ENCODE assay signal across 12 cellular contexts in genomic region chr9:128104171-128104618, GRCh38. TPM values are rescaled to one million over a fixed set of nuclear protein-coding genes. Genes with fewer than 3 reads are reported as not detected.
DNase-seq lines count a peak whose midpoint lies in the region; ATAC-seq, FAIRE-seq and TF ChIP-seq lines count a peak whose summit lies in the region.
"Had no signal": no experiment of that assay in that cellular context is flagged by ENCODE, and none has a peak within 500 bp of the region (broad histone marks: within the 10 kb centered on the region; RNA-seq: fewer than 3 reads in every experiment).

No MANE protein-coding gene starts in this region.

- H2BK5ac ChIP-seq in mesenchymal stem cell (ENCODE audit: low read depth, low read length, poor library complexity, severe bottlenecking): no peak overlapping the region

- H3K36me3 ChIP-seq in heart left ventricle: peaks cover 4 to 87% (median 73%) of the 10 kb centered on the region in 9 donors
- H3K36me3 ChIP-seq in GM12878 (ENCODE audit: control insufficient read depth in 2 of 2, insufficient read depth in 2 of 2, low read length in 1 of 2): peaks cover 23 to 52% of the 10 kb centered on the region in 2 experiments
- H3K36me3 ChIP-seq in mesenchymal stem cell (ENCODE audit: control insufficient read depth in 1 of 2, insufficient read depth in 2 of 2, low read depth in 1 of 2, low read length in 2 of 2): peaks cover 76 to 83% of the 10 kb centered on the region in 2 experiments
- no peaks in the 10 kb centered on the region for H3K36me3 ChIP-seq in uterus

- peak overlapping the region; percentile 4 for H4K91ac ChIP-seq in mesenchymal stem cell (ENCODE audit: low read length)

- H2BK15ac ChIP-seq in mesenchymal stem cell (ENCODE audit: low read depth, poor library complexity, severe bottlenecking): no peak overlapping the region

- no peak overlapping the region for H2AFZ ChIP-seq in GM12878 (ENCODE audit: control insufficient read depth, low read depth, low read length)
- no peak overlapping the region for H2AFZ ChIP-seq in mesenchymal stem cell (ENCODE audit: low read depth, low read length)

- H3K23ac ChIP-seq in mesenchymal stem cell (ENCODE audit: low read length in 2 of 2): no peak overlapping the region

- H3K9me3 ChIP-seq in heart left ventricle: no peaks in the 10 kb centered on the region
- H3K9me3 ChIP-seq in GM12878 (replicated peaks; ENCODE audit: control insufficient read depth, insufficient read depth, low read length): no peaks in the 10 kb centered on the region
- no peaks in the 10 kb centered on the region for H3K9me3 ChIP-seq in mesenchymal stem cell (ENCODE audit: control insufficient read depth, low read length)
- H3K9me3 ChIP-seq in uterus: no peaks in the 10 kb centered on the region
- H3K9me3 ChIP-seq: upper lobe of right lung had no signal

- intact Hi-C loops in heart left ventricle (cut with DNase I) (no loop called here), cardiac septum (cut with DNase I) (no loop called here), GM12878 (cut with micrococcal nuclease; ENCODE audit: unreplicated experiment) (no loop called here), uterus (cut with DNase I; ENCODE audit: low total_unique reads) (no loop called here)

- peaks cover 44% of the 10 kb centered on the region for H3K79me1 ChIP-seq in mesenchymal stem cell (replicated peaks; ENCODE audit: low read length, poor library complexity, severe bottlenecking)

- TF ChIP-seq POLR2A in heart left ventricle (IDR thresholded peaks at IDR 0.05) (no peak), GM12878 (IDR thresholded peaks at IDR 0.05; ENCODE audit: low read depth, low read length) (peak; percentile 39), uterus (IDR thresholded peaks at IDR 0.05) (no peak)

- no peak overlapping the region for H3K14ac ChIP-seq in mesenchymal stem cell (ENCODE audit: low read length in 2 of 2)

- H3K27me3 ChIP-seq in heart left ventricle (no peaks in the 10 kb centered on the region), GM12878 (replicated peaks in 1 of 2; ENCODE audit: control insufficient read depth in 2 of 2, insufficient read depth in 2 of 2, low read length in 1 of 2) (no peaks in the 10 kb centered on the region), mesenchymal stem cell (ENCODE audit: control insufficient read depth in 1 of 2, insufficient read depth in 1 of 2, low read length in 2 of 2) (no peaks in the 10 kb centered on the region), uterus (no peaks in the 10 kb centered on the region)
- H3K27me3 ChIP-seq: upper lobe of right lung had no signal

- peak in 4 of 5 donors; percentile 8 to 22 (median 16) for DNase-seq in heart left ventricle
- no peak for DNase-seq in cardiac septum (ENCODE audit: low spot score)
- DNase-seq in GM12878 (ENCODE audit: low read depth, low spot score): no peak
- DNase-seq in mesenchymal stem cell: no peak
- no peak for DNase-seq in uterus
- DNase-seq in UCSD-AML1 (lab: John Stamatoyannopoulos, UW; ENCODE audit: unreplicated experiment): no peak
- DNase-seq in CD1c-positive myeloid dendritic cell (ENCODE audit: extremely low spot score): no peak
- DNase-seq: immature natural killer cell, nucleus accumbens, upper lobe of right lung had no signal

- no peak overlapping the region for H2BK120ac ChIP-seq in mesenchymal stem cell (ENCODE audit: low read depth, low read length)

- H3K27ac ChIP-seq in heart left ventricle: no peak overlapping the region
- H3K27ac ChIP-seq in GM12878 (ENCODE audit: control insufficient read depth, insufficient read depth): no peak overlapping the region
- peak overlapping the region; percentile 0 for H3K27ac ChIP-seq in mesenchymal stem cell (ENCODE audit: low read length, poor library complexity, severe bottlenecking)
- peak overlapping the region; percentile 69 to 71 for H3K27ac ChIP-seq in uterus
- H3K27ac ChIP-seq: upper lobe of right lung had no signal

- ATAC-seq in heart left ventricle (no peak), GM12878 (no peak), HG03280 (IDR thresholded peaks at IDR 0.05; ENCODE audit: unreplicated experiment) (no peak)
- ATAC-seq: upper lobe of right lung had no signal

- H3K4me1 ChIP-seq in heart left ventricle: peaks cover 7 to 48% (median 34%) of the 10 kb centered on the region in 12 donors
- no peaks in the 10 kb centered on the region for H3K4me1 ChIP-seq in GM12878 (ENCODE audit: control insufficient read depth, insufficient read depth, low read length)
- peaks cover 34% of the 10 kb centered on the region for H3K4me1 ChIP-seq in mesenchymal stem cell (ENCODE audit: control insufficient read depth, insufficient read depth, low read depth, low read length)
- H3K4me1 ChIP-seq in uterus: peaks cover 24 to 34% of the 10 kb centered on the region in 2 donors

- no TSS peak for BruUV-seq in GM12878 (replicated peaks; lab: Mats Ljungman, UMichigan)

- no peak overlapping the region for H3K4me3 ChIP-seq in heart left ventricle
- H3K4me3 ChIP-seq in GM12878: no peak overlapping the region
- H3K4me3 ChIP-seq in mesenchymal stem cell (ENCODE audit: insufficient read depth in 1 of 2, low read depth in 1 of 2, low read length in 2 of 2): no peak overlapping the region
- no peak overlapping the region for H3K4me3 ChIP-seq in uterus
- H3K4me3 ChIP-seq: upper lobe of right lung had no signal

- no peak for FAIRE-seq in GM12878 (lab: Jason Lieb, UNC)

- no peak overlapping the region for H3K4ac ChIP-seq in mesenchymal stem cell (ENCODE audit: low read depth in 1 of 2, low read length in 2 of 2)

- no peak overlapping the region for H4K8ac ChIP-seq in mesenchymal stem cell (ENCODE audit: low read length)

- no peaks in the 10 kb centered on the region for H4K20me1 ChIP-seq in GM12878 (ENCODE audit: control insufficient read depth, insufficient read depth)

- SMC1A ChIA-PET in GM12878 (lab: Charles Lee; ENCODE audit: uncharacterized antibody, unreplicated experiment): interaction anchor here (1.7 kb wide), 1 partner anchor 12 kb away, joined by 3 read pairs; no protein-coding TSS in a partner anchor

- CTCF ChIA-PET in GM12878 (lab: Yijun Ruan, JAX): interaction anchor here (1.1 kb wide), 2 partner anchors 12 to 21 kb away, joined by 3 to 4 read pairs; no protein-coding TSS in a partner anchor

- TF ChIP-seq CTCF in heart left ventricle (IDR thresholded peaks at IDR 0.05) (no peak), GM12878 (IDR thresholded peaks at IDR 0.05 in 2 of 3, conservative IDR thresholded peaks at IDR 0.05 in 1 of 3; ENCODE audit: control insufficient read depth in 2 of 3, extremely low read depth in 1 of 3, insufficient read depth in 1 of 3, low read depth in 3 of 3, low read length in 3 of 3) (no peak), uterus (IDR thresholded peaks at IDR 0.05) (no peak)

- TF ChIP-seq RAD21 in GM12878 (IDR thresholded peaks at IDR 0.05; ENCODE audit: insufficient read depth, low read depth, low read length): no peak

- H3K18ac ChIP-seq in mesenchymal stem cell (ENCODE audit: low read depth in 1 of 2, low read length in 2 of 2): no peak overlapping the region

- H3K9ac ChIP-seq in GM12878 (ENCODE audit: control insufficient read depth, insufficient read depth, low read length): no peak overlapping the region
- H3K9ac ChIP-seq in mesenchymal stem cell (ENCODE audit: low read length): no peak overlapping the region

- H2AK5ac ChIP-seq in mesenchymal stem cell (ENCODE audit: low read length, severe bottlenecking): peak overlapping the region; percentile 7

- H3K79me2 ChIP-seq in GM12878 (ENCODE audit: control insufficient read depth, insufficient read depth, low read length): no peaks in the 10 kb centered on the region; the same call in 1 of the 2 replicates

- no peak overlapping the region for H2BK12ac ChIP-seq in mesenchymal stem cell (ENCODE audit: low read length in 2 of 2)

- POLR2A ChIA-PET in GM12878 (lab: Charles Lee): no interaction called here

- TF ChIP-seq EP300 in GM12878 (IDR thresholded peaks at IDR 0.05; ENCODE audit: borderline replicate concordance in 1 of 2, control insufficient read depth in 1 of 2, low read depth in 2 of 2, low read length in 2 of 2): no peak

- no peak overlapping the region for H3K4me2 ChIP-seq in GM12878 (ENCODE audit: control insufficient read depth, insufficient read depth)
- no peak overlapping the region for H3K4me2 ChIP-seq in mesenchymal stem cell (ENCODE audit: low read length, poor library complexity, severe bottlenecking)

- RAD21 ChIA-PET in GM12878 (lab: Charles Lee; ENCODE audit: unreplicated experiment): no interaction called here

- in situ Hi-C loops in GM12878 (cut with MboI): no loop called here

- whole genome bisulfite sequencing in heart left ventricle, 4 donors: 72 to 80% (median 76%) methylated on average over 6 of the region's 6 CpGs
- 79% methylated on average over 6 of the region's 6 CpGs for WGBS in GM12878 (ENCODE audit: insufficient coverage, insufficient replicate concordance, low lambda C conversion rate, missing lambda C conversion rate)
- WGBS in mesenchymal stem cell: 94% methylated on average over 6 of the region's 6 CpGs

RNA-seq across cellular contexts. Expression of gene PTGES2, which starts 23.3 kb away (rescaled TPM):
- total RNA-seq in heart left ventricle (100 to 1,000 TPM; 116 to 166 (median 139) TPM), cardiac septum (136 TPM), GM12878 (2014; rRNA removed) (127 and 141 TPM in 2 replicates), GM12878 (2014; rRNA removed; fragmentation: Illumina TruSeq; extraction: Trizol) (45.8 and 57.9 TPM in 2 replicates), GM12878 (2021) (99.5 and 106 TPM in 2 replicates), uterus (100 to 1,000 TPM in 1 of 4 donors, 10 to 100 TPM in 3; 21.5 to 173 (median 64.2) TPM)
- polyA plus RNA-seq in heart left ventricle (100 to 1,000 TPM; 143 to 179 TPM), GM12878 (2011; rRNA removed) (54.8 and 98.8 TPM in 2 replicates), GM12878 (2014; fragmentation: Illumina TruSeq; extraction: Trizol) (34.3 and 59.9 TPM in 2 replicates), GM12878 (2014; fragmentation: Nextera tagmentation; extraction: Ambion mirVana) (1 to 10 TPM; 2.1 to 7.0 TPM), GM12878 (2014; rRNA removed) (107 and 125 TPM in 2 replicates), GM12878 (2016; fragmentation: Nextera tagmentation; extraction: Ambion mirVana) (100 to 1,000 TPM; 114 to 131 TPM)
- total RNA-seq in GM12878 (2013; cell fraction: nucleolus; rRNA removed): 116 TPM in 2 replicates
- 19.0 TPM for polyA plus RNA-seq in GM12878 (2011; ENCODE audit: low read depth)
- 104 and 167 TPM in 2 replicates for polyA plus RNA-seq in GM12878 (2011; cell fraction: cytosol; rRNA removed)
- polyA plus RNA-seq in GM12878 (2011; cell fraction: nucleus; rRNA removed): 214 and 242 TPM in 2 replicates
- 37.4 and 47.3 TPM in 2 replicates for polyA plus RNA-seq in GM12878 (2012)
- 67.9 and 113 TPM in 2 replicates for polyA minus RNA-seq in GM12878 (2011; rRNA and poly(A)+ RNA removed)
- 32.5 and 41.4 TPM in 2 replicates for polyA minus RNA-seq in GM12878 (2011; cell fraction: cytosol; rRNA and poly(A)+ RNA removed)
- polyA minus RNA-seq in GM12878 (2011; cell fraction: nucleus; rRNA and poly(A)+ RNA removed): 42.6 and 74.1 TPM in 2 replicates
- 31.2 TPM for polyA plus RNA-seq in mesenchymal stem cell (2013, experiment 1 of 2)
- polyA plus RNA-seq in mesenchymal stem cell (2013, experiment 2 of 2): 28.6 TPM

RNA-seq across cellular contexts. Expression of gene SLC25A25, which starts 36.2 kb away (rescaled TPM):
- total RNA-seq in heart left ventricle: 10 to 100 TPM in 3 of 9 donors, 1 to 10 TPM in 6; 3.2 to 15.1 (median 6.7) TPM
- polyA plus RNA-seq in heart left ventricle: 1 to 10 TPM; 1.7 to 8.8 TPM
- total RNA-seq in cardiac septum: 5.6 TPM
- 21.3 and 21.7 TPM in 2 replicates for total RNA-seq in GM12878 (2013; cell fraction: nucleolus; rRNA removed)
- 17.1 and 17.5 TPM in 2 replicates for total RNA-seq in GM12878 (2014; rRNA removed)
- total RNA-seq in GM12878 (2014; rRNA removed; fragmentation: Illumina TruSeq; extraction: Trizol): 10.1 and 10.2 TPM in 2 replicates
- total RNA-seq in GM12878 (2021): 14.3 and 15.7 TPM in 2 replicates
- polyA plus RNA-seq in GM12878 (2011; ENCODE audit: low read depth): 3.3 TPM
- polyA plus RNA-seq in GM12878 (2011; rRNA removed): 5.9 and 8.2 TPM in 2 replicates
- polyA plus RNA-seq in GM12878 (2011; cell fraction: cytosol; rRNA removed): 6.2 and 8.2 TPM in 2 replicates
- polyA plus RNA-seq in GM12878 (2011; cell fraction: nucleus; rRNA removed): 10.2 and 14.8 TPM in 2 replicates
- polyA plus RNA-seq in GM12878 (2012): 7.6 and 8.5 TPM in 2 replicates
- 3.2 and 6.6 TPM in 2 replicates for polyA plus RNA-seq in GM12878 (2014; fragmentation: Illumina TruSeq; extraction: Trizol)
- polyA plus RNA-seq in GM12878 (2014; fragmentation: Nextera tagmentation; extraction: Ambion mirVana): under 1 TPM in 1 of 2 experiments, not detected in 1; 0.04 TPM
- polyA plus RNA-seq in GM12878 (2014; rRNA removed): 12.4 and 13.4 TPM in 2 replicates
- polyA plus RNA-seq in GM12878 (2016; fragmentation: Nextera tagmentation; extraction: Ambion mirVana): 10 to 100 TPM; 12.4 to 13.6 TPM
- polyA minus RNA-seq in GM12878 (2011; rRNA and poly(A)+ RNA removed): 5.6 and 9.7 TPM in 2 replicates
- 3.7 and 5.5 TPM in 2 replicates for polyA minus RNA-seq in GM12878 (2011; cell fraction: cytosol; rRNA and poly(A)+ RNA removed)
- polyA minus RNA-seq in GM12878 (2011; cell fraction: nucleus; rRNA and poly(A)+ RNA removed): 3.9 and 5.6 TPM in 2 replicates
- 6.8 TPM for polyA plus RNA-seq in mesenchymal stem cell (2013, experiment 1 of 2)
- polyA plus RNA-seq in mesenchymal stem cell (2013, experiment 2 of 2): 6.4 TPM
- total RNA-seq in uterus: 10 to 100 TPM; 14.3 to 49.7 (median 49.0) TPM

RNA-seq across cellular contexts. Expression of gene NAIF1, which starts 37.1 kb away (rescaled TPM):
- 1 to 10 TPM; 3.5 to 8.9 (median 7.2) TPM for total RNA-seq in heart left ventricle
- polyA plus RNA-seq in heart left ventricle: 1 to 10 TPM; 4.0 to 5.0 TPM
- total RNA-seq in cardiac septum: 6.2 TPM
- total RNA-seq in GM12878 (2013; cell fraction: nucleolus; rRNA removed): 8.3 and 10.0 TPM in 2 replicates
- total RNA-seq in GM12878 (2014; rRNA removed): 10.7 and 14.2 TPM in 2 replicates
- 6.3 and 6.4 TPM in 2 replicates for total RNA-seq in GM12878 (2014; rRNA removed; fragmentation: Illumina TruSeq; extraction: Trizol)
- total RNA-seq in GM12878 (2021): 8.6 and 10.3 TPM in 2 replicates
- polyA plus RNA-seq in GM12878 (2011; ENCODE audit: low read depth): 4.5 TPM
- polyA plus RNA-seq in GM12878 (2011; rRNA removed): 6.1 and 9.4 TPM in 2 replicates
- polyA plus RNA-seq in GM12878 (2011; cell fraction: cytosol; rRNA removed): 12.1 and 15.0 TPM in 2 replicates
- 5.9 and 7.8 TPM in 2 replicates for polyA plus RNA-seq in GM12878 (2011; cell fraction: nucleus; rRNA removed)
- polyA plus RNA-seq in GM12878 (2012): 8.4 and 9.3 TPM in 2 replicates
- 5.2 and 6.2 TPM in 2 replicates for polyA plus RNA-seq in GM12878 (2014; fragmentation: Illumina TruSeq; extraction: Trizol)
- polyA plus RNA-seq in GM12878 (2014; fragmentation: Nextera tagmentation; extraction: Ambion mirVana): 1 to 10 TPM; 2.4 to 5.2 TPM
- 8.5 and 9.3 TPM in 2 replicates for polyA plus RNA-seq in GM12878 (2014; rRNA removed)
- polyA plus RNA-seq in GM12878 (2016; fragmentation: Nextera tagmentation; extraction: Ambion mirVana): 1 to 10 TPM; 5.0 to 7.9 TPM
- 11.7 and 16.2 TPM in 2 replicates for polyA minus RNA-seq in GM12878 (2011; rRNA and poly(A)+ RNA removed)
- 6.7 and 10.7 TPM in 2 replicates for polyA minus RNA-seq in GM12878 (2011; cell fraction: cytosol; rRNA and poly(A)+ RNA removed)
- 1.8 and 5.3 TPM in 2 replicates for polyA minus RNA-seq in GM12878 (2011; cell fraction: nucleus; rRNA and poly(A)+ RNA removed)
- polyA plus RNA-seq in mesenchymal stem cell (2013, experiment 1 of 2): 6.5 TPM
- 6.1 TPM for polyA plus RNA-seq in mesenchymal stem cell (2013, experiment 2 of 2)
- 10 to 100 TPM in 2 of 4 donors, 1 to 10 TPM in 2; 3.8 to 27.4 (median 10.6) TPM for total RNA-seq in uterus

RNA-seq across cellular contexts. Expression of gene LCN2, which starts 45.1 kb away (rescaled TPM):
- total RNA-seq in heart left ventricle (1 to 10 TPM in 1 of 9 donors, not detected in 8; 5.8 TPM), cardiac septum (2.0 TPM), GM12878 (2014; rRNA removed) (not detected in 2 replicates), GM12878 (2014; rRNA removed; fragmentation: Illumina TruSeq; extraction: Trizol) (not detected in 2 replicates), GM12878 (2021) (not detected in 2 replicates), uterus (1 to 10 TPM in 1 of 4 donors, under 1 TPM in 1, not detected in 2; 0.98 to 2.6 TPM)
- polyA plus RNA-seq in heart left ventricle (1 to 10 TPM in 1 of 2 donors, not detected in 1; 1.1 TPM), GM12878 (2011; rRNA removed) (not detected in 2 replicates), GM12878 (2014; fragmentation: Illumina TruSeq; extraction: Trizol) (not detected in 2 replicates), GM12878 (2014; fragmentation: Nextera tagmentation; extraction: Ambion mirVana) (not detected), GM12878 (2014; rRNA removed) (not detected in 2 replicates), GM12878 (2016; fragmentation: Nextera tagmentation; extraction: Ambion mirVana) (not detected)
- total RNA-seq in GM12878 (2013; cell fraction: nucleolus; rRNA removed): not detected in 2 replicates
- polyA plus RNA-seq in GM12878 (2011; ENCODE audit: low read depth): not detected
- not detected in 2 replicates for polyA plus RNA-seq in GM12878 (2011; cell fraction: cytosol; rRNA removed)
- not detected in 2 replicates for polyA plus RNA-seq in GM12878 (2011; cell fraction: nucleus; rRNA removed)
- polyA plus RNA-seq in GM12878 (2012): not detected in 2 replicates
- polyA minus RNA-seq in GM12878 (2011; rRNA and poly(A)+ RNA removed): not detected in 2 replicates
- not detected in 2 replicates for polyA minus RNA-seq in GM12878 (2011; cell fraction: cytosol; rRNA and poly(A)+ RNA removed)
- polyA minus RNA-seq in GM12878 (2011; cell fraction: nucleus; rRNA and poly(A)+ RNA removed): not detected in 2 replicates
- polyA plus RNA-seq in mesenchymal stem cell (2013, experiment 1 of 2): not detected
- not detected for polyA plus RNA-seq in mesenchymal stem cell (2013, experiment 2 of 2)
- total RNA-seq: activated naive CD8-positive, alpha-beta T cell treated with anti-CD3 and anti-CD28 coated beads for 36 hours had no signal

RNA-seq across cellular contexts. Expression of gene BBLN, which starts 55.9 kb away (rescaled TPM):
- total RNA-seq in heart left ventricle (100 to 1,000 TPM in 2 of 9 donors, 10 to 100 TPM in 7; 29.9 to 280 (median 46.4) TPM), cardiac septum (65.7 TPM), GM12878 (2014; rRNA removed) (184 and 194 TPM in 2 replicates), GM12878 (2014; rRNA removed; fragmentation: Illumina TruSeq; extraction: Trizol) (24.1 and 32.2 TPM in 2 replicates), GM12878 (2021) (96.5 and 102 TPM in 2 replicates), uterus (100 to 1,000 TPM in 2 of 4 donors, 10 to 100 TPM in 2; 31.3 to 198 (median 96.0) TPM)
- polyA plus RNA-seq in heart left ventricle (100 to 1,000 TPM in 1 of 2 donors, 10 to 100 TPM in 1; 47.3 to 122 TPM), GM12878 (2011; rRNA removed) (13.2 and 36.5 TPM in 2 replicates), GM12878 (2014; fragmentation: Illumina TruSeq; extraction: Trizol) (2.9 and 11.3 TPM in 2 replicates), GM12878 (2014; fragmentation: Nextera tagmentation; extraction: Ambion mirVana) (10 to 100 TPM in 1 of 2 experiments, 1 to 10 TPM in 1; 3.8 to 13.5 TPM), GM12878 (2014; rRNA removed) (155 and 163 TPM in 2 replicates), GM12878 (2016; fragmentation: Nextera tagmentation; extraction: Ambion mirVana) (100 to 1,000 TPM in 1 of 2 experiments, 10 to 100 TPM in 1; 95.9 to 115 TPM)
- total RNA-seq in GM12878 (2013; cell fraction: nucleolus; rRNA removed): 10.9 and 11.9 TPM in 2 replicates
- polyA plus RNA-seq in GM12878 (2011; ENCODE audit: low read depth): 23.4 TPM
- polyA plus RNA-seq in GM12878 (2011; cell fraction: cytosol; rRNA removed): 104 and 158 TPM in 2 replicates
- 60.6 and 65.1 TPM in 2 replicates for polyA plus RNA-seq in GM12878 (2011; cell fraction: nucleus; rRNA removed)
- 89.0 and 104 TPM in 2 replicates for polyA plus RNA-seq in GM12878 (2012)
- 5.5 and 32.3 TPM in 2 replicates for polyA minus RNA-seq in GM12878 (2011; rRNA and poly(A)+ RNA removed)
- 34.6 and 49.3 TPM in 2 replicates for polyA minus RNA-seq in GM12878 (2011; cell fraction: cytosol; rRNA and poly(A)+ RNA removed)
- 11.5 and 15.9 TPM in 2 replicates for polyA minus RNA-seq in GM12878 (2011; cell fraction: nucleus; rRNA and poly(A)+ RNA removed)
- polyA plus RNA-seq in mesenchymal stem cell (2013, experiment 1 of 2): 68.0 TPM
- polyA plus RNA-seq in mesenchymal stem cell (2013, experiment 2 of 2): 68.2 TPM

Comparison
In these comparisons a context has a peak if more than half of its experiments do, and no peak if none do; other contexts are left out.
1. DNase-seq: peak in heart left ventricle (4 of 5); none in cardiac septum (single experiment), GM12878 (single experiment), mesenchymal stem cell (single experiment), uterus (0 of 2), UCSD-AML1 (single experiment) and CD1c-positive myeloid dendritic cell (single experiment).
2. H3K27ac ChIP-seq: peak in mesenchymal stem cell (single experiment) and uterus (2 of 2); none in heart left ventricle (0 of 12) and GM12878 (single experiment).